1 cellular context compared by ENCODE assay signal in genomic region chr6:54981647-54982046, GRCh38.
TF ChIP-seq lines count a peak whose summit lies in the region.

No MANE protein-coding gene starts in this region.

TF ChIP-seq in IMR-90, 13 proteins besides CTCF, POLR2A, EP300 and RAD21:
- TF ChIP-seq SMC3 (IDR thresholded peaks at IDR 0.05; ENCODE audit: low read depth, low read length) (no peak), MXI1 (IDR thresholded peaks at IDR 0.05; ENCODE audit: borderline replicate concordance, low read depth, low read length) (no peak), CHD1 (IDR thresholded peaks at IDR 0.05; ENCODE audit: low read depth, low read length) (no peak), FOS (IDR thresholded peaks at IDR 0.05; ENCODE audit: low read depth, low read length) (no peak), RCOR1 (IDR thresholded peaks at IDR 0.05; ENCODE audit: insufficient replicate concordance, low read length) (no peak), MAZ (IDR thresholded peaks at IDR 0.05; ENCODE audit: borderline replicate concordance, low read depth, low read length) (no peak), CEBPB (IDR thresholded peaks at IDR 0.05; ENCODE audit: low read depth, low read length) (no peak), RFX5 (IDR thresholded peaks at IDR 0.05; ENCODE audit: low read depth, low read length) (no peak), BHLHE40 (IDR thresholded peaks at IDR 0.05; ENCODE audit: low read depth, low read length) (no peak), NFE2L2 (IDR thresholded peaks at IDR 0.05; ENCODE audit: low read depth, low read length) (no peak), MAFK (IDR thresholded peaks at IDR 0.05; ENCODE audit: low read depth, low read length) (no peak)
- TF ChIP-seq, protein P1, sequence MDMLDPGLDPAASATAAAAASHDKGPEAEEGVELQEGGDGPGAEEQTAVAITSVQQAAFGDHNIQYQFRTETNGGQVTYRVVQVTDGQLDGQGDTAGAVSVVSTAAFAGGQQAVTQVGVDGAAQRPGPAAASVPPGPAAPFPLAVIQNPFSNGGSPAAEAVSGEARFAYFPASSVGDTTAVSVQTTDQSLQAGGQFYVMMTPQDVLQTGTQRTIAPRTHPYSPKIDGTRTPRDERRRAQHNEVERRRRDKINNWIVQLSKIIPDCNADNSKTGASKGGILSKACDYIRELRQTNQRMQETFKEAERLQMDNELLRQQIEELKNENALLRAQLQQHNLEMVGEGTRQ (IDR thresholded peaks at IDR 0.05; ENCODE audit: low read depth, low read length), result no peak
- TF ChIP-seq, protein P2, sequence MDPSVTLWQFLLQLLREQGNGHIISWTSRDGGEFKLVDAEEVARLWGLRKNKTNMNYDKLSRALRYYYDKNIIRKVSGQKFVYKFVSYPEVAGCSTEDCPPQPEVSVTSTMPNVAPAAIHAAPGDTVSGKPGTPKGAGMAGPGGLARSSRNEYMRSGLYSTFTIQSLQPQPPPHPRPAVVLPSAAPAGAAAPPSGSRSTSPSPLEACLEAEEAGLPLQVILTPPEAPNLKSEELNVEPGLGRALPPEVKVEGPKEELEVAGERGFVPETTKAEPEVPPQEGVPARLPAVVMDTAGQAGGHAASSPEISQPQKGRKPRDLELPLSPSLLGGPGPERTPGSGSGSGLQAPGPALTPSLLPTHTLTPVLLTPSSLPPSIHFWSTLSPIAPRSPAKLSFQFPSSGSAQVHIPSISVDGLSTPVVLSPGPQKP (IDR thresholded peaks at IDR 0.05; ENCODE audit: borderline replicate concordance, low read depth, low read length), result no peak
TF ChIP-seq in IMR-90: peak in this region for 0.
